Comparison of ENCODE assay signal across 17 cellular contexts in the genomic region with DNA sequence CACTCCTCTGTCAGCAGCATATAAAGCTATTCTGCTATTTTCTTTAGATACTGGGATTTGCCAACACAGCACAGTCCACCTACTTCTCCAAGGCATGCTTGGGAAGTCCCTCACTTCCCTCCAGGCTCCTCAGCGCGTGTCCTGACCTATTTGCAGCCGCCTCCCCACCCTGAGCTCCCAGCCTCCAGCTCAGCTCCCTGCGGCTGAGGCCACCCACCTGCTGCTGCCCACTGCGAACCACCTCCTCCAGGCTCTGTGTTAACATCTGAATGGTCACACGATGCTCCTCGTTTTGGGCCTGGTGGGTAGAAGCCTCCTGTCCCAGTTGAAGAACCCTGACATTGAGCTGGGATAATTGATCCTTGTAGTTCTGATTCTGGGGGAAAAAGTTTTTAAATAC. TPM values are rescaled to one million over a fixed set of nuclear protein-coding genes. Genes with fewer than 3 reads are reported as not detected.
DNase-seq lines count a peak whose midpoint lies in the region; ATAC-seq, FAIRE-seq and TF ChIP-seq lines count a peak whose summit lies in the region.
"Had no signal": no experiment of that assay in that cellular context is flagged by ENCODE, and none has a peak within 500 bp of the region (broad histone marks: within the 10 kb centered on the region; RNA-seq: fewer than 3 reads in every experiment).

No MANE protein-coding gene starts in this region.

- peaks cover 8 to 40% of the 10 kb centered on the region in 2 donors for H3K36me3 ChIP-seq in kidney (ENCODE audit: control insufficient read depth in 1 of 2, insufficient read depth in 2 of 2, low read length in 2 of 2)
- no peaks in the 10 kb centered on the region for H3K36me3 ChIP-seq in Karpas-422 (ENCODE audit: insufficient read depth, low read length)
- H3K36me3 ChIP-seq: MG63 had no signal

- no peak overlapping the region for H3K4me2 ChIP-seq in Karpas-422 (ENCODE audit: low read depth, low read length, poor library complexity, severe bottlenecking)

- H4K20me1 ChIP-seq in Karpas-422 (ENCODE audit: insufficient read depth, low read depth, low read length), result no peaks in the 10 kb centered on the region

- no peaks in the 10 kb centered on the region for H3K79me2 ChIP-seq in Karpas-422 (ENCODE audit: low read length)

- H3K4me3 ChIP-seq in right cardiac atrium (ENCODE audit: low read length) (no peak overlapping the region), kidney (ENCODE audit: low read length in 2 of 2) (no peak overlapping the region), Karpas-422 (ENCODE audit: low read length) (no peak overlapping the region)
- H3K4me3 ChIP-seq: MG63, Peyer's patch had no signal

- no peak for TF ChIP-seq CTCF in RWPE1 (conservative IDR thresholded peaks at IDR 0.05; ENCODE audit: low read depth)
- no peak for TF ChIP-seq CTCF in kidney (IDR thresholded peaks at IDR 0.05; ENCODE audit: borderline replicate concordance, extremely low read depth, insufficient read depth)

- intact Hi-C loops in Right ventricle myocardium superior (cut with DNase I) (no loop called here), right cardiac atrium (cut with DNase I) (no loop called here), kidney (cut with DNase I) (no loop called here)

- no peak for DNase-seq in Right ventricle myocardium superior
- no peak for DNase-seq in right cardiac atrium
- no peak for DNase-seq in RWPE1 (ENCODE audit: low spot score)
- DNase-seq in kidney, result peak; percentile 23
- DNase-seq in Karpas-422, result no peak
- DNase-seq in AML-193 (lab: John Stamatoyannopoulos, UW), result no peak
- no peak for DNase-seq in stimulated activated CD4-positive, alpha-beta T cell treated with anti-CD3 and anti-CD28 coated beads, Interleukin-4, amount 100 ng/mL, for 4 hours
- DNase-seq: 8988T, DMS53, GOT3, MG63, NCI-H1417 treated with DMSO at 0.1 percent for 48 hours, NCI-H187, NCI-H446, NCI-H526 had no signal

- H3K4me1 ChIP-seq in right cardiac atrium (ENCODE audit: control insufficient read depth, insufficient read depth, low read length) (peaks cover 6% of the 10 kb centered on the region), kidney (ENCODE audit: control insufficient read depth in 1 of 2, insufficient read depth in 1 of 2, low read depth in 1 of 2, low read length in 2 of 2) (no peaks in the 10 kb centered on the region), Karpas-422 (ENCODE audit: low read length) (no peaks in the 10 kb centered on the region)
- H3K4me1 ChIP-seq: Peyer's patch had no signal

- FAIRE-seq in kidney (lab: Jason Lieb, UNC), result no peak
- FAIRE-seq: D721Med had no signal

- H3K27ac ChIP-seq in right cardiac atrium (ENCODE audit: low read length) (no peak overlapping the region), RWPE1 (peak overlapping the region; percentile 21; the same call in 1 of the 2 replicates), kidney (ENCODE audit: low read depth in 2 of 2, low read length in 2 of 2) (no peak overlapping the region), Karpas-422 (ENCODE audit: low read length) (no peak overlapping the region)
- H3K27ac ChIP-seq: Peyer's patch had no signal

- 91% methylated on average over 7 of the region's 7 CpGs for WGBS in right cardiac atrium

- ATAC-seq in Right ventricle myocardium superior (ENCODE audit: poor library complexity), result peak; percentile 16
- ATAC-seq in right cardiac atrium, result no peak

- POLR2A ChIA-PET in RWPE1 (lab: Yijun Ruan, JAX; ENCODE audit: low non-redundant PET), result no interaction called here

- H3K27me3 ChIP-seq in right cardiac atrium (ENCODE audit: control insufficient read depth, insufficient read depth), result no peaks in the 10 kb centered on the region
- H3K27me3 ChIP-seq in Karpas-422 (ENCODE audit: low read length), result no peaks in the 10 kb centered on the region
- H3K27me3 ChIP-seq: MG63, Peyer's patch had no signal

- no peak overlapping the region for H3K9ac ChIP-seq in kidney (ENCODE audit: low read length in 2 of 2)
- no peak overlapping the region for H3K9ac ChIP-seq in Karpas-422 (ENCODE audit: low read length)

- no peaks in the 10 kb centered on the region for H3K9me3 ChIP-seq in right cardiac atrium (ENCODE audit: control insufficient read depth, low read length)
- no peaks in the 10 kb centered on the region for H3K9me3 ChIP-seq in kidney (ENCODE audit: control insufficient read depth in 1 of 2, low read length in 2 of 2)
- no peaks in the 10 kb centered on the region for H3K9me3 ChIP-seq in Karpas-422 (ENCODE audit: low read length)
- H3K9me3 ChIP-seq: MG63, Peyer's patch had no signal

- H2AFZ ChIP-seq in Karpas-422 (ENCODE audit: low read length), result no peak overlapping the region

- H3K9me2 ChIP-seq in Karpas-422 (replicated peaks; ENCODE audit: insufficient read depth, low read length), result no peaks in the 10 kb centered on the region

- CTCF ChIA-PET in RWPE1 (lab: Yijun Ruan, JAX), result no interaction called here

RNA-seq across cellular contexts. Expression of gene GINS1, which starts 54.7 kb away (rescaled TPM):
- total RNA-seq in Right ventricle myocardium superior (0.46 TPM), right cardiac atrium (under 1 TPM; 0.45 to 0.85 (median 0.63) TPM), kidney (2.4 TPM)
- polyA plus RNA-seq in right cardiac atrium (0.54 TPM), kidney (ENCODE audit: insufficient read depth, low read depth, low replicate concordance) (1.1 TPM)
- total RNA-seq in Karpas-422 (2014; rRNA removed; shearing (Covaris generic); ENCODE audit: low replicate concordance), result 10.2 and 14.4 TPM in 2 replicates
